ENCODE assay signal across 1 cellular context in the genomic region with DNA sequence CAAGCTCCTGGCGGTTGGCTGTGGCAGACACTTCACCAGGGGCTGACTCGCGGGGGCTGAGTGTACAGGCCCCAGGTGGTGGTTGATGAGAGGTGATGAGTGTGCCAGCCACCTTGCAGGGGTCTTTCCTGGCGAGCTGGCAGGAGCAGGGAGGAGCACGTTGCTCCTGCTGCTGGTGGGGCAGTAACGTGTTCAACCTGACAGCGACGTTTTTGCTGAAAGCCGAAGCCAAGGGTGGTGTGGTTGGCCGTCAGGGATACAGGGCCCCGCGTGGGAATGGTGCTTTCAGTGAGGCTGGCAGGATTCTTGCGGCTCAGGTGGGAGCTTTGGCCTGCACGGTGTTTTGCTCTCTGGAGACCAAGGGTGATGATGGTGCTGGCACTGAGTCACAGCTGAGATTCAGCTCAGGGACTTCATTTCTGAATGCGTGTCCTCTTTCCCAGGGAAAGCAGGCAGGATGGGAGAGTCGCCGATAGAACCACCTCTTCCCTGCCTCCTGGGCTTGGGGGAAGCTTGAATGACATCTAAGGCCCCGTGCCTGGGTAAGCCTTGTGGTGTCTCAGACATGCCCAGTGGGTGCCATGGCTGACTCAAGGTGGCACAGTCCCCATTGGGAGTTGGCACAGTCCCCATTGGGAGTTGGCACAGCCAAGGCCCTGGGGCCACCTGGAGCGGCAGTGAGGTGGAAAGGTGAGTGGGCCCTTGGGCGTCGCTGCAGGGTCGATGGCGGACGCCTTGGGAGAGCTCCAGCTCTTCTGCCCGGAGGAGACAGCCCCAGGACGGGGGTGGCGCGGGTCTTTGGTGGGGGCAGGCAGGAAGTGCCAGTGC.
TF ChIP-seq lines count a peak whose summit lies in the region.

No MANE protein-coding gene starts in this region.

TF ChIP-seq in GM23338, 12 proteins besides CTCF, POLR2A, EP300 and RAD21 (continued from another document):
- TF ChIP-seq, protein P1, sequence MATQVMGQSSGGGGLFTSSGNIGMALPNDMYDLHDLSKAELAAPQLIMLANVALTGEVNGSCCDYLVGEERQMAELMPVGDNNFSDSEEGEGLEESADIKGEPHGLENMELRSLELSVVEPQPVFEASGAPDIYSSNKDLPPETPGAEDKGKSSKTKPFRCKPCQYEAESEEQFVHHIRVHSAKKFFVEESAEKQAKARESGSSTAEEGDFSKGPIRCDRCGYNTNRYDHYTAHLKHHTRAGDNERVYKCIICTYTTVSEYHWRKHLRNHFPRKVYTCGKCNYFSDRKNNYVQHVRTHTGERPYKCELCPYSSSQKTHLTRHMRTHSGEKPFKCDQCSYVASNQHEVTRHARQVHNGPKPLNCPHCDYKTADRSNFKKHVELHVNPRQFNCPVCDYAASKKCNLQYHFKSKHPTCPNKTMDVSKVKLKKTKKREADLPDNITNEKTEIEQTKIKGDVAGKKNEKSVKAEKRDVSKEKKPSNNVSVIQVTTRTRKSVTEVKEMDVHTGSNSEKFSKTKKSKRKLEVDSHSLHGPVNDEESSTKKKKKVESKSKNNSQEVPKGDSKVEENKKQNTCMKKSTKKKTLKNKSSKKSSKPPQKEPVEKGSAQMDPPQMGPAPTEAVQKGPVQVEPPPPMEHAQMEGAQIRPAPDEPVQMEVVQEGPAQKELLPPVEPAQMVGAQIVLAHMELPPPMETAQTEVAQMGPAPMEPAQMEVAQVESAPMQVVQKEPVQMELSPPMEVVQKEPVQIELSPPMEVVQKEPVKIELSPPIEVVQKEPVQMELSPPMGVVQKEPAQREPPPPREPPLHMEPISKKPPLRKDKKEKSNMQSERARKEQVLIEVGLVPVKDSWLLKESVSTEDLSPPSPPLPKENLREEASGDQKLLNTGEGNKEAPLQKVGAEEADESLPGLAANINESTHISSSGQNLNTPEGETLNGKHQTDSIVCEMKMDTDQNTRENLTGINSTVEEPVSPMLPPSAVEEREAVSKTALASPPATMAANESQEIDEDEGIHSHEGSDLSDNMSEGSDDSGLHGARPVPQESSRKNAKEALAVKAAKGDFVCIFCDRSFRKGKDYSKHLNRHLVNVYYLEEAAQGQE (IDR thresholded peaks at IDR 0.05; ENCODE audit: unreplicated experiment) = no peak
- TF ChIP-seq EZH2 (IDR thresholded peaks at IDR 0.05; ENCODE audit: low read depth, unreplicated experiment) (no peak), ZNF331 (CRISPR knock-in tag; IDR thresholded peaks at IDR 0.05; ENCODE audit: low read depth) (no peak), JUNB (IDR thresholded peaks at IDR 0.05; ENCODE audit: unreplicated experiment) (no peak), ZNF114 (CRISPR knock-in tag; IDR thresholded peaks at IDR 0.05) (no peak), STAT1 (IDR thresholded peaks at IDR 0.05; ENCODE audit: unreplicated experiment) (no peak), POLR2AphosphoS5 (IDR thresholded peaks at IDR 0.05; ENCODE audit: low read depth) (no peak), EZH2phosphoT487 (IDR thresholded peaks at IDR 0.05; ENCODE audit: unreplicated experiment) (no peak)
- TF ChIP-seq, protein P2, sequence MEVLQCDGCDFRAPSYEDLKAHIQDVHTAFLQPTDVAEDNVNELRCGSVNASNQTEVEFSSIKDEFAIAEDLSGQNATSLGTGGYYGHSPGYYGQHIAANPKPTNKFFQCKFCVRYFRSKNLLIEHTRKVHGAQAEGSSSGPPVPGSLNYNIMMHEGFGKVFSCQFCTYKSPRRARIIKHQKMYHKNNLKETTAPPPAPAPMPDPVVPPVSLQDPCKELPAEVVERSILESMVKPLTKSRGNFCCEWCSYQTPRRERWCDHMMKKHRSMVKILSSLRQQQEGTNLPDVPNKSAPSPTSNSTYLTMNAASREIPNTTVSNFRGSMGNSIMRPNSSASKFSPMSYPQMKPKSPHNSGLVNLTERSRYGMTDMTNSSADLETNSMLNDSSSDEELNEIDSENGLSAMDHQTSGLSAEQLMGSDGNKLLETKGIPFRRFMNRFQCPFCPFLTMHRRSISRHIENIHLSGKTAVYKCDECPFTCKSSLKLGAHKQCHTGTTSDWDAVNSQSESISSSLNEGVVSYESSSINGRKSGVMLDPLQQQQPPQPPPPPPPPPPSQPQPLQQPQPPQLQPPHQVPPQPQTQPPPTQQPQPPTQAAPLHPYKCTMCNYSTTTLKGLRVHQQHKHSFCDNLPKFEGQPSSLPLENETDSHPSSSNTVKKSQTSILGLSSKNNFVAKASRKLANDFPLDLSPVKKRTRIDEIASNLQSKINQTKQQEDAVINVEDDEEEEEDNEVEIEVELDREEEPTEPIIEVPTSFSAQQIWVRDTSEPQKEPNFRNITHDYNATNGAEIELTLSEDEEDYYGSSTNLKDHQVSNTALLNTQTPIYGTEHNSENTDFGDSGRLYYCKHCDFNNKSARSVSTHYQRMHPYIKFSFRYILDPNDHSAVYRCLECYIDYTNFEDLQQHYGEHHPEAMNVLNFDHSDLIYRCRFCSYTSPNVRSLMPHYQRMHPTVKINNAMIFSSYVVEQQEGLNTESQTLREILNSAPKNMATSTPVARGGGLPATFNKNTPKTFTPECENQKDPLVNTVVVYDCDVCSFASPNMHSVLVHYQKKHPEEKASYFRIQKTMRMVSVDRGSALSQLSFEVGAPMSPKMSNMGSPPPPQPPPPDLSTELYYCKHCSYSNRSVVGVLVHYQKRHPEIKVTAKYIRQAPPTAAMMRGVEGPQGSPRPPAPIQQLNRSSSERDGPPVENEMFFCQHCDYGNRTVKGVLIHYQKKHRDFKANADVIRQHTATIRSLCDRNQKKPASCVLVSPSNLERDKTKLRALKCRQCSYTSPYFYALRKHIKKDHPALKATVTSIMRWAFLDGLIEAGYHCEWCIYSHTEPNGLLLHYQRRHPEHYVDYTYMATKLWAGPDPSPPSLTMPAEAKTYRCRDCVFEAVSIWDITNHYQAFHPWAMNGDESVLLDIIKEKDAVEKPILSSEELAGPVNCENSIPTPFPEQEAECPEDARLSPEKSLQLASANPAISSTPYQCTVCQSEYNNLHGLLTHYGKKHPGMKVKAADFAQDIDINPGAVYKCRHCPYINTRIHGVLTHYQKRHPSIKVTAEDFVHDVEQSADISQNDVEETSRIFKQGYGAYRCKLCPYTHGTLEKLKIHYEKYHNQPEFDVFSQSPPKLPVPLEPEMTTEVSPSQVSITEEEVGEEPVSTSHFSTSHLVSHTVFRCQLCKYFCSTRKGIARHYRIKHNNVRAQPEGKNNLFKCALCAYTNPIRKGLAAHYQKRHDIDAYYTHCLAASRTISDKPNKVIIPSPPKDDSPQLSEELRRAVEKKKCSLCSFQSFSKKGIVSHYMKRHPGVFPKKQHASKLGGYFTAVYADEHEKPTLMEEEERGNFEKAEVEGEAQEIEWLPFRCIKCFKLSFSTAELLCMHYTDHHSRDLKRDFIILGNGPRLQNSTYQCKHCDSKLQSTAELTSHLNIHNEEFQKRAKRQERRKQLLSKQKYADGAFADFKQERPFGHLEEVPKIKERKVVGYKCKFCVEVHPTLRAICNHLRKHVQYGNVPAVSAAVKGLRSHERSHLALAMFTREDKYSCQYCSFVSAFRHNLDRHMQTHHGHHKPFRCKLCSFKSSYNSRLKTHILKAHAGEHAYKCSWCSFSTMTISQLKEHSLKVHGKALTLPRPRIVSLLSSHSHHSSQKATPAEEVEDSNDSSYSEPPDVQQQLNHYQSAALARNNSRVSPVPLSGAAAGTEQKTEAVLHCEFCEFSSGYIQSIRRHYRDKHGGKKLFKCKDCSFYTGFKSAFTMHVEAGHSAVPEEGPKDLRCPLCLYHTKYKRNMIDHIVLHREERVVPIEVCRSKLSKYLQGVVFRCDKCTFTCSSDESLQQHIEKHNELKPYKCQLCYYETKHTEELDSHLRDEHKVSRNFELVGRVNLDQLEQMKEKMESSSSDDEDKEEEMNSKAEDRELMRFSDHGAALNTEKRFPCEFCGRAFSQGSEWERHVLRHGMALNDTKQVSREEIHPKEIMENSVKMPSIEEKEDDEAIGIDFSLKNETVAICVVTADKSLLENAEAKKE (CRISPR knock-in tag; IDR thresholded peaks at IDR 0.05) = no peak
TF ChIP-seq in GM23338: peak in this region for 0.
